Comparison of ENCODE assay signal across 20 cellular contexts in genomic region chr10:33047655-33048054, GRCh38.
DNase-seq lines count a peak whose midpoint lies in the region; ATAC-seq, FAIRE-seq and TF ChIP-seq lines count a peak whose summit lies in the region.
"Had no signal": no experiment of that assay in that cellular context is flagged by ENCODE, and none has a peak within 500 bp of the region (broad histone marks: within the 10 kb centered on the region; RNA-seq: fewer than 3 reads in every experiment).

No MANE protein-coding gene starts in this region.

- TF ChIP-seq EP300 in A549 (IDR thresholded peaks at IDR 0.05), result no peak

- H3K4me3 ChIP-seq in A549 (no peak overlapping the region), DND-41 (ENCODE audit: low read depth in 1 of 2, low read length in 2 of 2) (no peak overlapping the region), adipocyte (ENCODE audit: low read length) (no peak overlapping the region), fibroblast of pulmonary artery (replicated peaks; ENCODE audit: low read depth, low read length) (no peak overlapping the region)
- H3K4me3 ChIP-seq: GM12878, SK-N-MC had no signal

- TF ChIP-seq POLR2A in A549 (IDR thresholded peaks at IDR 0.05; ENCODE audit: low read length), result no peak

- no peaks in the 10 kb centered on the region for H3K79me2 ChIP-seq in DND-41 (ENCODE audit: insufficient read depth, low read length)

- H4K20me1 ChIP-seq in DND-41 (ENCODE audit: insufficient read depth, low read length), result no peaks in the 10 kb centered on the region

- H3K4me2 ChIP-seq in A549, result no peak overlapping the region
- no peak overlapping the region for H3K4me2 ChIP-seq in DND-41 (ENCODE audit: insufficient read depth, low read length)
- H3K4me2 ChIP-seq: KMS-11 had no signal

- ATAC-seq in A549 (peak; percentile 50 to 54; a peak in 4 of 6 replicates), DND-41 (ENCODE audit: insufficient read depth, low read depth) (no peak)
- no peak for ATAC-seq in activated T-cell treated with anti-CD3 and anti-CD28 coated beads, Interleukin-2, amount 50 U/mL, for 4 hours
- ATAC-seq: GM12878, Right ventricle myocardium inferior had no signal

- no peak overlapping the region for H3K27ac Mint-ChIP-seq in CD14-positive monocyte
- H3K27ac Mint-ChIP-seq in T-helper 2 cell treated with Interferon-gamma antibody and Interleukin-4, amounts not matched to agents 5 μg/mL and 100 μg/mL, for 36 hours, result no peak overlapping the region

- H3K9me3 ChIP-seq in A549 (no peaks in the 10 kb centered on the region), DND-41 (ENCODE audit: insufficient read depth, low read length, severe bottlenecking) (no peaks in the 10 kb centered on the region), adipocyte (ENCODE audit: control insufficient read depth, low read length) (no peaks in the 10 kb centered on the region)

- no peaks in the 10 kb centered on the region for H3K27me3 ChIP-seq in DND-41 (ENCODE audit: insufficient read depth, low read length, poor library complexity)
- H3K27me3 ChIP-seq in adipocyte (replicated peaks; ENCODE audit: control insufficient read depth, insufficient read depth, low read length), result no peaks in the 10 kb centered on the region

- CTCF ChIA-PET in A549 (lab: Yijun Ruan, JAX), result interaction anchor here (0.6 to 1.6 kb wide), 4 partner anchors 10 to 108 kb away, joined by 3 to 7 read pairs (median 4); no protein-coding TSS in a partner anchor

- TF ChIP-seq CTCF in A549 (IDR thresholded peaks at IDR 0.05) (no peak), DND-41 (IDR thresholded peaks at IDR 0.05; ENCODE audit: borderline replicate concordance, extremely low read depth, low read length, poor library complexity, severe bottlenecking) (peak; percentile 20), fibroblast of pulmonary artery (IDR thresholded peaks at IDR 0.05; ENCODE audit: low read length, missing control alignments) (no peak), CD14-positive monocyte (IDR thresholded peaks at IDR 0.05) (no peak)

- DNase-seq in A549 (ENCODE audit: low read depth in 1 of 2, low spot score in 1 of 2) (no peak), DND-41 (no peak), adipocyte (ENCODE audit: low read depth) (peak; percentile 15), fibroblast of pulmonary artery (ENCODE audit: low read depth) (peak; percentile 8), CD14-positive monocyte (ENCODE audit: low spot score) (no peak), amniotic stem cell (lab: John Stamatoyannopoulos, UW) (no peak)
- no peak for DNase-seq in activated T-cell treated with anti-CD3 and anti-CD28 coated beads, Interleukin-2, amount 50 U/mL, for 4 hours
- no peak for DNase-seq in T-helper 2 cell treated with Interferon-gamma antibody and Interleukin-4, amounts not matched to agents 5 μg/mL and 100 μg/mL, for 36 hours (ENCODE audit: low spot score)
- DNase-seq: 8988T, GDM1, NCI-H1048, NCI-H146, NCI-H2081 treated with DMSO at 0.1 percent for 48 hours, NCI-H510A treated with DMSO at 0.1 percent for 48 hours, NCI-H82 had no signal

- 91% methylated on average over 1 of the region's 1 CpG for WGBS in A549 (ENCODE audit: missing lambda C conversion rate)

- H3K4me1 ChIP-seq in A549 (peaks cover 8% of the 10 kb centered on the region; the same call in 2 of the 3 replicates), DND-41 (ENCODE audit: insufficient read depth, low read length) (peaks cover 21% of the 10 kb centered on the region), adipocyte (ENCODE audit: control insufficient read depth, insufficient read depth, low read length) (no peaks in the 10 kb centered on the region)

- no peak overlapping the region for H3K4me3 Mint-ChIP-seq in activated T-cell treated with anti-CD3 and anti-CD28 coated beads, Interleukin-2, amount 50 U/mL, for 4 hours
- no peak overlapping the region for H3K4me3 Mint-ChIP-seq in CD14-positive monocyte
- no peak overlapping the region for H3K4me3 Mint-ChIP-seq in T-helper 2 cell treated with Interferon-gamma antibody and Interleukin-4, amounts not matched to agents 5 μg/mL and 100 μg/mL, for 36 hours

- intact Hi-C loops in CD14-positive monocyte (cut with micrococcal nuclease), result no loop called here

- no peaks in the 10 kb centered on the region for H3K27me3 Mint-ChIP-seq in activated T-cell treated with anti-CD3 and anti-CD28 coated beads, Interleukin-2, amount 50 U/mL, for 4 hours (ENCODE audit: low read depth)
- peaks cover 0 to 4% (median 3%) of the 10 kb centered on the region in 3 donors for H3K27me3 Mint-ChIP-seq in CD14-positive monocyte (ENCODE audit: low read depth in 3 of 3)
- H3K27me3 Mint-ChIP-seq in T-helper 2 cell treated with Interferon-gamma antibody and Interleukin-4, amounts not matched to agents 5 μg/mL and 100 μg/mL, for 36 hours (ENCODE audit: low read depth), result peaks cover 3% of the 10 kb centered on the region

- H3K4me1 Mint-ChIP-seq in activated T-cell treated with anti-CD3 and anti-CD28 coated beads, Interleukin-2, amount 50 U/mL, for 4 hours (ENCODE audit: low read depth), result peaks cover 17% of the 10 kb centered on the region
- H3K4me1 Mint-ChIP-seq in CD14-positive monocyte, result no peaks in the 10 kb centered on the region
- H3K4me1 Mint-ChIP-seq in T-helper 2 cell treated with Interferon-gamma antibody and Interleukin-4, amounts not matched to agents 5 μg/mL and 100 μg/mL, for 36 hours (ENCODE audit: low read depth), result no peaks in the 10 kb centered on the region

- POLR2A ChIA-PET in A549 (lab: Yijun Ruan, JAX), result interaction anchor here (1.0 kb wide), 1 partner anchor 225 kb away, joined by 3 read pairs; no protein-coding TSS in a partner anchor

- peak overlapping the region in 1 of 2 experiments; percentile 6; a peak in 1 of 6 replicates for H3K27ac ChIP-seq in A549
- H3K27ac ChIP-seq in DND-41 (ENCODE audit: low read length), result no peak overlapping the region
- H3K27ac ChIP-seq: KMS-11, SK-N-MC had no signal

- no peaks in the 10 kb centered on the region for H3K9me3 Mint-ChIP-seq in activated T-cell treated with anti-CD3 and anti-CD28 coated beads, Interleukin-2, amount 50 U/mL, for 4 hours
- H3K9me3 Mint-ChIP-seq in CD14-positive monocyte, result peaks cover 2 to 9% (median 5%) of the 10 kb centered on the region in 7 donors
- H3K9me3 Mint-ChIP-seq in T-helper 2 cell treated with Interferon-gamma antibody and Interleukin-4, amounts not matched to agents 5 μg/mL and 100 μg/mL, for 36 hours, result no peaks in the 10 kb centered on the region

- no peak for TF ChIP-seq RAD21 in A549 (conservative IDR thresholded peaks at IDR 0.05 in 1 of 2, IDR thresholded peaks at IDR 0.05 in 1 of 2)

- H3K36me3 ChIP-seq in DND-41 (ENCODE audit: insufficient read depth, low read length) (no peaks in the 10 kb centered on the region), adipocyte (ENCODE audit: control insufficient read depth, insufficient read depth, low read length, severe bottlenecking) (no peaks in the 10 kb centered on the region)

- no peaks in the 10 kb centered on the region for H3K36me3 Mint-ChIP-seq in activated T-cell treated with anti-CD3 and anti-CD28 coated beads, Interleukin-2, amount 50 U/mL, for 4 hours (ENCODE audit: insufficient read depth)
- H3K36me3 Mint-ChIP-seq in CD14-positive monocyte, result no peaks in the 10 kb centered on the region
- H3K36me3 Mint-ChIP-seq in T-helper 2 cell treated with Interferon-gamma antibody and Interleukin-4, amounts not matched to agents 5 μg/mL and 100 μg/mL, for 36 hours (ENCODE audit: low read depth), result no peaks in the 10 kb centered on the region

- H3K9ac ChIP-seq in DND-41 (ENCODE audit: low read depth, low read length), result no peak overlapping the region
- no peak overlapping the region for H3K9ac ChIP-seq in adipocyte (ENCODE audit: low read length)
- H3K9ac ChIP-seq: KMS-11 had no signal

- FAIRE-seq in A549 (lab: Jason Lieb, UNC), result no peak
- FAIRE-seq: GM12878, H1 had no signal

- no peak overlapping the region for H2AFZ ChIP-seq in DND-41 (ENCODE audit: low read depth, low read length)

TF ChIP-seq in A549, 52 proteins besides CTCF, POLR2A, EP300 and RAD21 (continues in another document):
- no peak for TF ChIP-seq KDM5A (IDR thresholded peaks at IDR 0.05)
- TF ChIP-seq MAZ (IDR thresholded peaks at IDR 0.05; ENCODE audit: borderline replicate concordance, low read depth, low read length), result no peak
- TF ChIP-seq ELK1 (IDR thresholded peaks at IDR 0.05; ENCODE audit: low read depth, low read length), result no peak
- no peak for TF ChIP-seq NFE2L2 (conservative IDR thresholded peaks at IDR 0.05; ENCODE audit: low read length)
- no peak for TF ChIP-seq GATA3 (IDR thresholded peaks at IDR 0.05; ENCODE audit: borderline replicate concordance)
- TF ChIP-seq USF2 (IDR thresholded peaks at IDR 0.05), result no peak
- TF ChIP-seq HES2 (IDR thresholded peaks at IDR 0.05), result no peak
- no peak for TF ChIP-seq HOXB13 (CRISPR knock-in tag; IDR thresholded peaks at IDR 0.05; ENCODE audit: low read depth)
- TF ChIP-seq CBX8 (IDR thresholded peaks at IDR 0.05), result no peak
- no peak for TF ChIP-seq RCOR1 (IDR thresholded peaks at IDR 0.05; ENCODE audit: low read depth, low read length)
- TF ChIP-seq HOXB5 (CRISPR knock-in tag; IDR thresholded peaks at IDR 0.05), result no peak
- no peak for TF ChIP-seq ZNF302 (CRISPR knock-in tag; IDR thresholded peaks at IDR 0.05)

Comparison
In these comparisons a context has a peak if more than half of its experiments do, and no peak if none do; other contexts are left out.
1. ATAC-seq: peak in A549 (2 of 2); none in DND-41 (single experiment) and activated T-cell treated with anti-CD3 and anti-CD28 coated beads, Interleukin-2, amount 50 U/mL, for 4 hours (0 of 2).
2. DNase-seq: peak in adipocyte (single experiment) and fibroblast of pulmonary artery (single experiment); none in A549 (0 of 2), DND-41 (single experiment), activated T-cell treated with anti-CD3 and anti-CD28 coated beads, Interleukin-2, amount 50 U/mL, for 4 hours (single experiment), CD14-positive monocyte (single experiment), amniotic stem cell (single experiment) and T-helper 2 cell treated with Interferon-gamma antibody and Interleukin-4, amounts not matched to agents 5 μg/mL and 100 μg/mL, for 36 hours (single experiment).